In genomic region chr6:13318821-13319220, GRCh38 we compare ENCODE assay signal across 31 cellular contexts.
"Had no signal": no experiment of that assay in that cellular context is flagged by ENCODE, and none has a peak within 500 bp of the region (broad histone marks: within the 10 kb centered on the region; RNA-seq: fewer than 3 reads in every experiment).

No MANE protein-coding gene starts in this region.

- H3K27me3 Mint-ChIP-seq: naive thymus-derived CD4-positive, alpha-beta T cell had no signal

- DNase-seq: caudate nucleus; cerebellar nuclear complex; dorsolateral prefrontal cortex; effector CD4-positive, alpha-beta T cell; esophagus squamous epithelium; foreskin fibroblast; heart right ventricle; hippocampal formation; islet precursor cell; left lung; mammary epithelial cell; mesendoderm; midbrain; naive thymus-derived CD4-positive, alpha-beta T cell; nephron progenitor cell; nucleus accumbens; retina; right lobe of liver; stimulated activated CD4-positive, alpha-beta T cell treated with anti-CD3 and anti-CD28 coated beads, Interleukin-12 subunit alpha, Interleukin-12 subunit beta, amount 100 ng/mL, for 4 hours; stimulated activated CD4-positive, alpha-beta T cell treated with anti-CD3 and anti-CD28 coated beads, Interleukin-1b, Interleukin-23, amount 100 ng/mL, for 48 hours; stimulated activated CD4-positive, alpha-beta T cell treated with anti-CD3 and anti-CD28 coated beads, Interleukin-4, amount 100 ng/mL, for 1 hour; stimulated activated naive CD4-positive, alpha-beta T cell treated with Interleukin-2 at 50 U/mL for 16 hours; stomach; thyroid gland; trophoblast cell had no signal

- H3K4me3 ChIP-seq: dorsolateral prefrontal cortex, esophagus squamous epithelium, gastrocnemius medialis, heart right ventricle, left lung, prostate gland, right lobe of liver, smooth muscle cell, stomach, thyroid gland, vagina had no signal

- H3K9me3 ChIP-seq: esophagus squamous epithelium, gastrocnemius medialis, heart right ventricle, left lung, prostate gland, right lobe of liver, stomach, thyroid gland, vagina had no signal

- H3K27ac Mint-ChIP-seq: naive thymus-derived CD4-positive, alpha-beta T cell; nephron progenitor cell had no signal

- H3K36me3 ChIP-seq: prostate gland had no signal

- H3K9me3 Mint-ChIP-seq: naive thymus-derived CD4-positive, alpha-beta T cell; nephron progenitor cell; stimulated activated effector memory CD8-positive, alpha-beta T cell treated with anti-CD3 and anti-CD28 coated beads, Interleukin-12 subunit alpha, Interleukin-12 subunit beta, amount 100 ng/mL, for 72 hours had no signal

- H3K27me3 ChIP-seq: dorsolateral prefrontal cortex, esophagus squamous epithelium, gastrocnemius medialis, heart right ventricle, left lung, right lobe of liver, stomach, thyroid gland, vagina had no signal

- H3K4me1 Mint-ChIP-seq: nephron progenitor cell; stimulated activated effector memory CD8-positive, alpha-beta T cell treated with anti-CD3 and anti-CD28 coated beads, Interleukin-12 subunit alpha, Interleukin-12 subunit beta, amount 100 ng/mL, for 72 hours had no signal

- H3K4me3 Mint-ChIP-seq: naive thymus-derived CD4-positive, alpha-beta T cell; nephron progenitor cell; stimulated activated effector memory CD8-positive, alpha-beta T cell treated with anti-CD3 and anti-CD28 coated beads, Interleukin-12 subunit alpha, Interleukin-12 subunit beta, amount 100 ng/mL, for 72 hours had no signal

- H3K27ac ChIP-seq: dorsolateral prefrontal cortex, epithelial cell of prostate, esophagus squamous epithelium, heart right ventricle, left lung, prostate gland, right lobe of liver, stomach, thyroid gland, vagina had no signal

- H3K4me1 ChIP-seq: esophagus squamous epithelium, gastrocnemius medialis, left lung, prostate gland, right lobe of liver, stomach, thyroid gland, vagina had no signal
